Comparison of ENCODE assay signal across 32 cellular contexts in the genomic region with DNA sequence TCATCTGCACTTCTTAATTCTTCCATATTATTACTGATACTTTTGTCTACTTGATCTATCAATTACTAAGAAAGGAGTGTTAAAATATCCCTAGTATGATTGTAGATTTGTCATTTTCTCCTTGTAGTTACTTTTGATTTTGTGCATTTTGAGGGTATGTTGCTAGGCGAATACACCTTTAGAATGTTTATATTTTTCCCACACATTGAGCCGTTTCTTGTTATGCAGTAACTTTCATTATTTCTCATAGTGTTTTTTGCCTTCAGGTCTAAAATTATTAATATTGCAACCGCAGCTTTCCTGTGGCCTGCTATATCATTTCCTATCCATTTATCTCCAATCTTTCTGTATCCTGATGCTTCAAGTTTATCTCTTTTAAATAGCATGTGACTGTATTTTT. TPM values are rescaled to one million over a fixed set of nuclear protein-coding genes. Genes with fewer than 3 reads are reported as not detected.
"Had no signal": no experiment of that assay in that cellular context is flagged by ENCODE, and none has a peak within 500 bp of the region (broad histone marks: within the 10 kb centered on the region; RNA-seq: fewer than 3 reads in every experiment).

No MANE protein-coding gene starts in this region.

- ATAC-seq: activated CD8-positive, alpha-beta T cell treated with anti-CD3 and anti-CD28 coated beads for 36 hours; activated naive CD8-positive, alpha-beta T cell treated with anti-CD3 and anti-CD28 coated beads, Interleukin-2, amount 50 U/mL, for 24 hours; Panc1 had no signal

- H3K36me3 Mint-ChIP-seq: activated naive CD4-positive, alpha-beta T cell treated with anti-CD3 and anti-CD28 coated beads, Interleukin-2, amount 10 ng/mL, durations not matched to agents 7 days and 5 days; activated naive CD8-positive, alpha-beta T cell had no signal

- H3K27me3 Mint-ChIP-seq: activated B cell treated with CpG ODN at 0.5 μM for 24 hours; activated CD8-positive, alpha-beta T cell treated with anti-CD3 and anti-CD28 coated beads for 36 hours; activated naive CD4-positive, alpha-beta T cell treated with anti-CD3 and anti-CD28 coated beads, Interleukin-2, amount 10 ng/mL, durations not matched to agents 7 days and 5 days; activated naive CD8-positive, alpha-beta T cell; brain had no signal

- DNase-seq: activated B cell treated with CpG ODN at 0.5 μM for 24 hours; activated CD4-positive, alpha-beta T cell treated with anti-CD3 and anti-CD28 coated beads for 1 hour; activated CD4-positive, alpha-beta T cell treated with anti-CD3 and anti-CD28 coated beads for 48 hours; activated CD8-positive, alpha-beta T cell treated with anti-CD3 and anti-CD28 coated beads for 36 hours; activated effector memory CD4-positive, alpha-beta T cell treated with Interleukin-2 at 50 U/mL for 16 hours; activated naive CD4-positive, alpha-beta T cell treated with anti-CD3 and anti-CD28 coated beads, Interleukin-2, amount 10 ng/mL, durations not matched to agents 7 days and 5 days; activated naive CD8-positive, alpha-beta T cell treated with anti-CD3 and anti-CD28 coated beads, Interleukin-2, amount 50 U/mL, for 24 hours; activated T-cell treated with anti-CD3 and anti-CD28 coated beads, Interleukin-2, amount 50 U/mL, for 1 hour; anterior cingulate cortex; caudate nucleus; cerebellar nuclear complex; Karpas-422; NCI-H1105; NCI-H1417 treated with DMSO at 0.1 percent for 48 hours; NCI-H187 treated with DMSO at 0.1 percent for 48 hours; NCI-H2081; NCI-H345; NCI-H524 treated with DMSO at 0.1 percent for 48 hours; SHP77; SJCRH30; T1000 had no signal

- H3K4me3 Mint-ChIP-seq: activated B cell treated with CpG ODN at 0.5 μM for 24 hours; activated CD8-positive, alpha-beta T cell treated with anti-CD3 and anti-CD28 coated beads for 36 hours; activated naive CD4-positive, alpha-beta T cell treated with anti-CD3 and anti-CD28 coated beads, Interleukin-2, amount 10 ng/mL, durations not matched to agents 7 days and 5 days; activated naive CD8-positive, alpha-beta T cell; activated naive CD8-positive, alpha-beta T cell treated with anti-CD3 and anti-CD28 coated beads, Interleukin-2, amount 50 U/mL, for 24 hours; activated T-helper 1 cell treated with anti-CD3 and anti-CD28 coated beads, Interleukin-12 subunit alpha, Interleukin-12 subunit beta, Interleukin-2, Interleukin-4 antibody, amounts not matched to agents 30 ng/mL and 10 ng/mL and 1 ng/mL, durations not matched to agents 14 hours and 24 hours and 36 hours; brain had no signal

- H3K4me1 Mint-ChIP-seq: activated naive CD4-positive, alpha-beta T cell treated with anti-CD3 and anti-CD28 coated beads, Interleukin-2, amount 10 ng/mL, durations not matched to agents 7 days and 5 days; brain had no signal

- H3K9me3 Mint-ChIP-seq: activated CD8-positive, alpha-beta T cell treated with anti-CD3 and anti-CD28 coated beads for 36 hours; activated naive CD4-positive, alpha-beta T cell treated with anti-CD3 and anti-CD28 coated beads, Interleukin-2, amount 10 ng/mL, durations not matched to agents 7 days and 5 days; activated naive CD8-positive, alpha-beta T cell treated with anti-CD3 and anti-CD28 coated beads, Interleukin-2, amount 50 U/mL, for 24 hours; activated T-helper 1 cell treated with anti-CD3 and anti-CD28 coated beads, Interleukin-12 subunit alpha, Interleukin-12 subunit beta, Interleukin-2, Interleukin-4 antibody, amounts not matched to agents 30 ng/mL and 10 ng/mL and 1 ng/mL, durations not matched to agents 14 hours and 24 hours and 36 hours had no signal

- H3K27ac Mint-ChIP-seq: activated B cell treated with CpG ODN at 0.5 μM for 24 hours; activated CD8-positive, alpha-beta T cell treated with anti-CD3 and anti-CD28 coated beads for 36 hours; activated naive CD4-positive, alpha-beta T cell treated with anti-CD3 and anti-CD28 coated beads, Interleukin-2, amount 10 ng/mL, durations not matched to agents 7 days and 5 days; activated naive CD8-positive, alpha-beta T cell; activated naive CD8-positive, alpha-beta T cell treated with anti-CD3 and anti-CD28 coated beads, Interleukin-2, amount 50 U/mL, for 24 hours; activated T-helper 1 cell treated with anti-CD3 and anti-CD28 coated beads, Interleukin-12 subunit alpha, Interleukin-12 subunit beta, Interleukin-2, Interleukin-4 antibody, amounts not matched to agents 30 ng/mL and 10 ng/mL and 1 ng/mL, durations not matched to agents 14 hours and 24 hours and 36 hours; brain had no signal

RNA-seq across cellular contexts. Expression of a gene that starts 44.6 kb away (rescaled TPM):
- total RNA-seq: activated T-helper 1 cell treated with anti-CD3 and anti-CD28 coated beads, Interleukin-12 subunit alpha, Interleukin-12 subunit beta, Interleukin-2, Interleukin-4 antibody, amounts not matched to agents 30 ng/mL and 10 ng/mL and 1 ng/mL, durations not matched to agents 14 hours and 24 hours and 36 hours; bronchial epithelial cell; MCF 10A; NCI-H460; RPMI7951; SJCRH30 had no signal

RNA-seq across cellular contexts. Expression of a gene that starts 46.8 kb away (rescaled TPM):
- total RNA-seq: activated B cell treated with CpG ODN at 0.5 μM for 24 hours; activated CD8-positive, alpha-beta memory T cell treated with anti-CD3 and anti-CD28 coated beads for 36 hours; activated CD8-positive, alpha-beta T cell treated with anti-CD3 and anti-CD28 coated beads for 36 hours; activated T-helper 1 cell treated with anti-CD3 and anti-CD28 coated beads, Interleukin-12 subunit alpha, Interleukin-12 subunit beta, Interleukin-2, Interleukin-4 antibody, amounts not matched to agents 30 ng/mL and 10 ng/mL and 1 ng/mL, durations not matched to agents 14 hours and 24 hours and 36 hours; bronchial epithelial cell; MCF 10A; NCI-H460; RPMI7951; T-helper 1 cell treated with Interleukin-12 subunit alpha and Interleukin-12 subunit beta and Interleukin-4 antibody, amounts not matched to agents 30 ng/mL and 1 ng/mL, for 36 hours; T-helper 2 cell treated with Interferon-gamma antibody and Interleukin-4, amounts not matched to agents 100 ng/mL and 5 ng/mL, for 36 hours had no signal
